ENCODE assay signal across 18 cellular contexts in genomic region chr2:227629435-227629834, GRCh38. TPM values are rescaled to one million over a fixed set of nuclear protein-coding genes. Genes with fewer than 3 reads are reported as not detected.
DNase-seq lines count a peak whose midpoint lies in the region; ATAC-seq and TF ChIP-seq lines count a peak whose summit lies in the region.
"Had no signal": no experiment of that assay in that cellular context is flagged by ENCODE, and none has a peak within 500 bp of the region (broad histone marks: within the 10 kb centered on the region; RNA-seq: fewer than 3 reads in every experiment).

No MANE protein-coding gene starts in this region.

- no peak overlapping the region for H3K4me3 Mint-ChIP-seq in glutamatergic neuron (ENCODE audit: unreplicated experiment)
- H3K4me3 Mint-ChIP-seq: CD4-positive, alpha-beta T cell had no signal

- ATAC-seq in psoas muscle = no peak

- peaks cover 4% of the 10 kb centered on the region for H3F3A ChIP-seq in neural cell (ENCODE audit: insufficient read depth, low read length, poor library complexity, severe bottlenecking)

- no peaks in the 10 kb centered on the region for H3K36me3 Mint-ChIP-seq in glutamatergic neuron (ENCODE audit: unreplicated experiment)

- H3K36me3 ChIP-seq in BE2C (no peaks in the 10 kb centered on the region), neural cell (ENCODE audit: insufficient read depth, low read length) (no peaks in the 10 kb centered on the region), psoas muscle (ENCODE audit: insufficient read depth in 1 of 2, low read depth in 1 of 2) (no peaks in the 10 kb centered on the region)

- no peaks in the 10 kb centered on the region for H3K9me2 ChIP-seq in neural cell (ENCODE audit: insufficient read depth, low read length)

- H3K4me1 Mint-ChIP-seq in glutamatergic neuron (ENCODE audit: low read depth, unreplicated experiment) = peaks cover 5% of the 10 kb centered on the region

- TF ChIP-seq CTCF in BE2C (IDR thresholded peaks at IDR 0.05; ENCODE audit: low read depth, low read length) (no peak), glutamatergic neuron (IDR thresholded peaks at IDR 0.05; ENCODE audit: partially characterized antibody, unreplicated experiment) (no peak), neural cell (IDR thresholded peaks at IDR 0.05; ENCODE audit: poor library complexity, severe bottlenecking) (no peak), psoas muscle (IDR thresholded peaks at IDR 0.05) (no peak)

- H3K9me3 ChIP-seq in BE2C (no peaks in the 10 kb centered on the region), neural cell (ENCODE audit: low read length) (no peaks in the 10 kb centered on the region), psoas muscle (no peaks in the 10 kb centered on the region)
- H3K9me3 ChIP-seq: Caco-2 had no signal

- no peak for TF ChIP-seq EP300 in neural cell (conservative IDR thresholded peaks at IDR 0.05; ENCODE audit: poor library complexity, severe bottlenecking)

- H3K9me3 Mint-ChIP-seq in glutamatergic neuron (ENCODE audit: unreplicated experiment) = no peaks in the 10 kb centered on the region
- H3K9me3 Mint-ChIP-seq: CD4-positive, alpha-beta T cell had no signal

- peak; percentile 66 for DNase-seq in BE2C
- DNase-seq in OCI-M1 (lab: John Stamatoyannopoulos, UW) = peak; percentile 35
- DNase-seq in glutamatergic neuron = peak; percentile 27
- no peak for DNase-seq in psoas muscle
- no peak for DNase-seq in activated effector memory CD4-positive, alpha-beta T cell treated with anti-CD3 and anti-CD28 coated beads, Interleukin-2, amount 50 U/mL, for 16 hours
- DNase-seq in ACHN = no peak
- no peak for DNase-seq in iPS-NIHi11 (ENCODE audit: low spot score)
- DNase-seq: 8988T; Caco-2; CD4-positive, alpha-beta T cell; GM23248; HCEC 1CT had no signal

- no peak overlapping the region for H2AFZ ChIP-seq in neural cell (ENCODE audit: low read depth, low read length)
- H2AFZ ChIP-seq: GM23248 had no signal

- peaks cover 4% of the 10 kb centered on the region for H3K79me2 ChIP-seq in neural cell (replicated peaks; ENCODE audit: insufficient read depth, low read length)

- no peaks in the 10 kb centered on the region for H3K27me3 Mint-ChIP-seq in glutamatergic neuron (ENCODE audit: unreplicated experiment)

- no peaks in the 10 kb centered on the region for H4K20me1 ChIP-seq in neural cell (ENCODE audit: insufficient read depth)

- in situ Hi-C loops in ACHN (cut with HindIII; ENCODE audit: low pct_ligation_motif_present, low pct_unique_long_range_greater_than_20kb, low sequenced_read_pairs) = no loop called here

- 62 to 68% (median 65%) methylated on average over 7 of the region's 7 CpGs for WGBS in psoas muscle, 3 donors

- H3K27me3 ChIP-seq in BE2C = no peaks in the 10 kb centered on the region
- no peaks in the 10 kb centered on the region for H3K27me3 ChIP-seq in neural cell (ENCODE audit: insufficient read depth, low read depth, low read length)
- no peaks in the 10 kb centered on the region for H3K27me3 ChIP-seq in psoas muscle (ENCODE audit: insufficient read depth in 3 of 3, low read length in 2 of 3)

- peak overlapping the region; percentile 37 for H3K4me2 ChIP-seq in neural cell (ENCODE audit: low read length)

- H3K9ac ChIP-seq in neural cell (ENCODE audit: low read length) = peak overlapping the region; percentile 63
- H3K9ac ChIP-seq: GM23248 had no signal

- H3K4me1 ChIP-seq in BE2C = no peaks in the 10 kb centered on the region; the same call in none of the 2 replicates
- no peaks in the 10 kb centered on the region for H3K4me1 ChIP-seq in psoas muscle
- H3K4me1 ChIP-seq: Caco-2 had no signal

- intact Hi-C loops in psoas muscle (cut with DNase I) = no loop called here

- peak overlapping the region; percentile 2; the same call in 1 of the 2 replicates for H3K4me3 ChIP-seq in BE2C (ENCODE audit: low read depth, low read length)
- peak overlapping the region; percentile 54 for H3K4me3 ChIP-seq in neural cell (ENCODE audit: low read length)
- H3K4me3 ChIP-seq in psoas muscle = no peak overlapping the region
- H3K4me3 ChIP-seq: GM23248 had no signal

- peak overlapping the region; percentile 97 for H3K27ac ChIP-seq in neural cell (ENCODE audit: low read length)
- no peak overlapping the region for H3K27ac ChIP-seq in psoas muscle
- H3K27ac ChIP-seq: C4-2B, GM23248, HL-60 had no signal

- no peak for TF ChIP-seq RAD21 in neural cell (conservative IDR thresholded peaks at IDR 0.05)

- no peak overlapping the region for H3K27ac Mint-ChIP-seq in glutamatergic neuron (ENCODE audit: unreplicated experiment)
- H3K27ac Mint-ChIP-seq: CD4-positive, alpha-beta T cell had no signal

TF ChIP-seq in neural cell, 6 proteins besides CTCF, POLR2A, EP300 and RAD21:
- TF ChIP-seq POLR2AphosphoS5 (IDR thresholded peaks at IDR 0.05) (no peak), EZH2 (IDR thresholded peaks at IDR 0.05; ENCODE audit: borderline replicate concordance, insufficient read depth, low read length, poor library complexity, severe bottlenecking) (no peak), SMC3 (conservative IDR thresholded peaks at IDR 0.05; ENCODE audit: poor library complexity) (no peak), MXI1 (conservative IDR thresholded peaks at IDR 0.05; ENCODE audit: poor library complexity, severe bottlenecking) (no peak), REST (IDR thresholded peaks at IDR 0.05; ENCODE audit: borderline replicate concordance) (no peak), TAF1 (IDR thresholded peaks at IDR 0.05; ENCODE audit: low read depth) (no peak)

RNA-seq across cellular contexts. Expression of gene SCYGR4, which starts 12.1 kb away (rescaled TPM):
- polyA plus RNA-seq in BE2C (2012; ENCODE audit: insufficient read depth, insufficient read length, low read depth) = 0.36 TPM
- total RNA-seq in glutamatergic neuron (ENCODE audit: unreplicated experiment) (not detected), psoas muscle (not detected)
- polyA plus RNA-seq in neural cell (not detected in 2 replicates), psoas muscle (not detected)
- not detected in 2 replicates for polyA minus RNA-seq in neural cell
- total RNA-seq: A673; Caco-2; CD4-positive, alpha-beta T cell; GM23248; HT1080 had no signal
- polyA plus RNA-seq: BJ, GM23248 had no signal

RNA-seq across cellular contexts. Expression of gene SCYGR3, which starts 14.8 kb away (rescaled TPM):
- not detected for polyA plus RNA-seq in BE2C (2012; ENCODE audit: insufficient read depth, insufficient read length, low read depth)
- total RNA-seq in glutamatergic neuron (ENCODE audit: unreplicated experiment) = not detected
- not detected in 2 replicates for polyA plus RNA-seq in neural cell
- not detected in 2 replicates for polyA minus RNA-seq in neural cell
- not detected for total RNA-seq in psoas muscle
- not detected for polyA plus RNA-seq in psoas muscle
- total RNA-seq: A673; Caco-2; CD4-positive, alpha-beta T cell; GM23248; HT1080 had no signal
- polyA plus RNA-seq: BJ, GM23248 had no signal

RNA-seq across cellular contexts. Expression of gene SCYGR2, which starts 30.7 kb away (rescaled TPM):
- not detected for polyA plus RNA-seq in BE2C (2012; ENCODE audit: insufficient read depth, insufficient read length, low read depth)
- total RNA-seq in glutamatergic neuron (ENCODE audit: unreplicated experiment) = not detected
- polyA plus RNA-seq in neural cell = not detected in 2 replicates
- polyA minus RNA-seq in neural cell = not detected in 2 replicates
- not detected for total RNA-seq in psoas muscle
- not detected for polyA plus RNA-seq in psoas muscle
- total RNA-seq: A673; Caco-2; CD4-positive, alpha-beta T cell; GM23248; HT1080 had no signal
- polyA plus RNA-seq: BJ, GM23248 had no signal

RNA-seq across cellular contexts. Expression of gene SCYGR5, which starts 37.2 kb away (rescaled TPM):
- not detected for polyA plus RNA-seq in BE2C (2012; ENCODE audit: insufficient read depth, insufficient read length, low read depth)
- total RNA-seq in glutamatergic neuron (ENCODE audit: unreplicated experiment) (not detected), psoas muscle (not detected)
- polyA plus RNA-seq in neural cell (not detected in 2 replicates), psoas muscle (not detected)
- not detected in 2 replicates for polyA minus RNA-seq in neural cell
- total RNA-seq: A673; Caco-2; CD4-positive, alpha-beta T cell; GM23248; HT1080 had no signal
- polyA plus RNA-seq: BJ, GM23248 had no signal

Comparison
In these comparisons a context has a peak if more than half of its experiments do, and no peak if none do; other contexts are left out.
1. DNase-seq: peak in BE2C (single experiment), OCI-M1 (single experiment) and glutamatergic neuron (single experiment); none in psoas muscle (0 of 2), activated effector memory CD4-positive, alpha-beta T cell treated with anti-CD3 and anti-CD28 coated beads, Interleukin-2, amount 50 U/mL, for 16 hours (single experiment), ACHN (single experiment) and iPS-NIHi11 (single experiment).